1 cellular context compared by ENCODE assay signal in the genomic region with DNA sequence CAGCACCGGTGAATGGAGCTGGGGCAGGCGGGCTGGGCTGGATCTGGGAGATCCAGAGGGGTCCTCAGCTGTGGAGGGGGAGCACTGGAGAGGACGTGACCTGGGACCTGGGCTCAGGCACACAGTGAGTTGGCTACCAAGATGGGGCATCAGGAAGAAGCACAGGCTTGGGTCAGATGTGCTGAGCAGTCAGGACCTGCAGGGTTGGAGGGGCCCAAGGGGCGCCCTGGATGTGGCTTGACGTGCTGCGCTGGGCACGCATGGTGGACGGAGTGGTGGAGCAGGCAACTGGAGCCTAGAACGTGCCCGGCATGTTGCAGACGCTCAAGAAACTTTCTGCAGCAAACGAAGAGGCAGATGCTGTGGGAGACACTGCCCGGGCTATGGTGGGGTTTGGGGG.
TF ChIP-seq lines count a peak whose summit lies in the region.

No MANE protein-coding gene starts in this region.

TF ChIP-seq in WTC11, 78 proteins besides CTCF, POLR2A, EP300 and RAD21 (continued from another document):
- TF ChIP-seq, protein P1, sequence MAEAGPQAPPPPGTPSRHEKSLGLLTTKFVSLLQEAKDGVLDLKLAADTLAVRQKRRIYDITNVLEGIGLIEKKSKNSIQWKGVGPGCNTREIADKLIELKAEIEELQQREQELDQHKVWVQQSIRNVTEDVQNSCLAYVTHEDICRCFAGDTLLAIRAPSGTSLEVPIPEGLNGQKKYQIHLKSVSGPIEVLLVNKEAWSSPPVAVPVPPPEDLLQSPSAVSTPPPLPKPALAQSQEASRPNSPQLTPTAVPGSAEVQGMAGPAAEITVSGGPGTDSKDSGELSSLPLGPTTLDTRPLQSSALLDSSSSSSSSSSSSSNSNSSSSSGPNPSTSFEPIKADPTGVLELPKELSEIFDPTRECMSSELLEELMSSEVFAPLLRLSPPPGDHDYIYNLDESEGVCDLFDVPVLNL (CRISPR knock-in tag; IDR thresholded peaks at IDR 0.05; ENCODE audit: borderline replicate concordance, low read depth): no peak
- TF ChIP-seq GABPB1 (CRISPR knock-in tag; IDR thresholded peaks at IDR 0.05) (no peak), MYBL2 (CRISPR knock-in tag; IDR thresholded peaks at IDR 0.05) (no peak), ETV6 (CRISPR knock-in tag; IDR thresholded peaks at IDR 0.05) (no peak)
